1 cellular context compared by ENCODE assay signal in genomic region chr1:41955461-41956159, GRCh38.
A peak's percentile ranks its signal among the peaks of the same experiment; 100 is the strongest.
TF ChIP-seq lines count a peak whose summit lies in the region.

No MANE protein-coding gene starts in this region.

TF ChIP-seq in HEK293, 187 proteins besides CTCF, POLR2A, EP300 and RAD21 (continued from another document):
- peak; percentile 73 for TF ChIP-seq PATZ1 (tag by site-specific recombination; IDR thresholded peaks at IDR 0.05)
- peak; percentile 69 for TF ChIP-seq ZNF843 (tag by site-specific recombination; IDR thresholded peaks at IDR 0.05)
- no peak for TF ChIP-seq ZNF362 (tag by site-specific recombination; IDR thresholded peaks at IDR 0.05)
- peak; percentile 48 for TF ChIP-seq ZNF335 (tag by site-specific recombination; conservative IDR thresholded peaks at IDR 0.05)
- TF ChIP-seq ZNF426 (tag by site-specific recombination; IDR thresholded peaks at IDR 0.05): no peak
- TF ChIP-seq PRDM2 (tag by site-specific recombination; IDR thresholded peaks at IDR 0.05; ENCODE audit: borderline replicate concordance): no peak
- TF ChIP-seq ZNF626 (tag by site-specific recombination; IDR thresholded peaks at IDR 0.05): no peak
- TF ChIP-seq ZFP69B (tag by site-specific recombination; IDR thresholded peaks at IDR 0.05): peak; percentile 39
- no peak for TF ChIP-seq ZNF785 (tag by site-specific recombination; IDR thresholded peaks at IDR 0.05)
- TF ChIP-seq ZNF398 (tag by site-specific recombination; IDR thresholded peaks at IDR 0.05): no peak; the same call in 1 of the 2 replicates
- TF ChIP-seq RBAK (tag by site-specific recombination; IDR thresholded peaks at IDR 0.05): no peak
- TF ChIP-seq YY1 (tag by site-specific recombination; IDR thresholded peaks at IDR 0.05): no peak
- no peak for TF ChIP-seq ZNF221 (tag by site-specific recombination; IDR thresholded peaks at IDR 0.05; ENCODE audit: borderline replicate concordance)
- peak; percentile 6; the same call in 1 of the 2 replicates for TF ChIP-seq PRDM1 (tag by site-specific recombination; IDR thresholded peaks at IDR 0.05)
- no peak for TF ChIP-seq ZFP37 (tag by site-specific recombination; IDR thresholded peaks at IDR 0.05)
- TF ChIP-seq ZNF585B (tag by site-specific recombination; IDR thresholded peaks at IDR 0.05): no peak
- no peak for TF ChIP-seq BCL6B (tag by site-specific recombination; IDR thresholded peaks at IDR 0.05)
- TF ChIP-seq ZNF18 (tag by site-specific recombination; IDR thresholded peaks at IDR 0.05): no peak
- peak; percentile 66; the same call in 1 of the 2 replicates for TF ChIP-seq ZNF639 (tag by site-specific recombination; IDR thresholded peaks at IDR 0.05)
- TF ChIP-seq ZSCAN16 (tag by site-specific recombination; IDR thresholded peaks at IDR 0.05): peak; percentile 2; the same call in 1 of the 2 replicates
- no peak for TF ChIP-seq ZNF560 (tag by site-specific recombination; IDR thresholded peaks at IDR 0.05; ENCODE audit: borderline replicate concordance)
- TF ChIP-seq ZNF146 (tag by site-specific recombination; IDR thresholded peaks at IDR 0.05): no peak
- TF ChIP-seq PRDM4 (tag by site-specific recombination; IDR thresholded peaks at IDR 0.05): peak; percentile 14
- no peak for TF ChIP-seq ZNF16 (tag by site-specific recombination; IDR thresholded peaks at IDR 0.05; ENCODE audit: low read depth)
